ENCODE assay signal across 8 cellular contexts in the genomic region with DNA sequence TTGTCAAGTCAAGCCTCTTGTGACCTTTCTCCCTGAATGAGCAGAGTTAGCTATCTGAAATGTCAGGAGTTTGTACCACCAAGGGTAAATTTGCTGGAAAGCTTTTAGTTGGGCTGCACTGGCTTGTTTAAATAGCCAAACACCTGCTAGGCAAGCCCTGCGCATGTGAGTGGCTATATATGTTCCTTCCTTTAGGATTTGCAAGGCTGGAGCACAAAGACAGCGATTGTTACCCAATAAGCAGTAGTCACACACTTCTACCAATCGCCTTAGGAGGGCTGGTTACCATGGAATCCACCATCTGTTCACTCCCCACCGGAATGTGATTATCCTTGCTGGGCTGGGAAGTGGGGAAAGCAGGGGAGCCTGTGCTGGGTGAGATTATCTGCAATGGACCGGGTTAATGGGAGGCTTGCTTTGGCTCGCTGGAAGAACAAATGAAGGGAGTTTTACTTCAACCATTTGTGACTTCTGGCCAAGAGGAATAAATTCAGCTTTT.
DNase-seq lines count a peak whose midpoint lies in the region; ATAC-seq and TF ChIP-seq lines count a peak whose summit lies in the region.

No MANE protein-coding gene starts in this region.

- peaks cover 9 to 10% of the 10 kb centered on the region in 2 donors for H3K4me1 ChIP-seq in mucosa of rectum (ENCODE audit: control insufficient read depth in 2 of 2, insufficient read depth in 2 of 2, low read length in 2 of 2)

- H3K36me3 Mint-ChIP-seq in natural killer cell = no peaks in the 10 kb centered on the region

- H3K4me3 ChIP-seq in epithelial cell of proximal tubule (ENCODE audit: low read depth, low read length) (peak overlapping the region; percentile 11), mucosa of rectum (ENCODE audit: low read length in 2 of 2) (peak overlapping the region; percentile 8 to 20)

- peak overlapping the region in 1 of 2 donors; percentile 34 for H3K9ac ChIP-seq in mucosa of rectum (ENCODE audit: low read depth in 1 of 2, low read length in 2 of 2)

- intact Hi-C loops in natural killer cell (cut with micrococcal nuclease) = no loop called here

- H3K36me3 ChIP-seq in mucosa of rectum (ENCODE audit: control insufficient read depth in 2 of 2, insufficient read depth in 2 of 2, low read length in 2 of 2) = no peaks in the 10 kb centered on the region

- no peak for TF ChIP-seq CTCF in epithelial cell of proximal tubule (conservative IDR thresholded peaks at IDR 0.05; ENCODE audit: low read depth, low read length)
- TF ChIP-seq CTCF in natural killer cell (IDR thresholded peaks at IDR 0.05) = no peak

- ATAC-seq in natural killer cell = no peak

- H3K27ac Mint-ChIP-seq in natural killer cell = no peak overlapping the region

- peak; percentile 50 for DNase-seq in HCEC 1CT
- peak; percentile 96 for DNase-seq in NCI-H748 (lab: John Stamatoyannopoulos, UW; ENCODE audit: unreplicated experiment)
- DNase-seq in epithelial cell of proximal tubule (ENCODE audit: low read depth) = peak; percentile 52
- no peak for DNase-seq in UCSD-AML1 (lab: John Stamatoyannopoulos, UW; ENCODE audit: unreplicated experiment)
- DNase-seq in natural killer cell = no peak
- no peak for DNase-seq in activated naive CD4-positive, alpha-beta T cell treated with anti-CD3 and anti-CD28 coated beads, Interleukin-2, amount 50 U/mL, for 16 hours
- DNase-seq in HUDEP-2 (lab: John Stamatoyannopoulos, UW; ENCODE audit: unreplicated experiment in 76 of 76) = no peak

- H3K9me3 Mint-ChIP-seq in natural killer cell = no peaks in the 10 kb centered on the region

- no peaks in the 10 kb centered on the region for H3K27me3 Mint-ChIP-seq in natural killer cell (ENCODE audit: low read depth in 2 of 2)

- no peaks in the 10 kb centered on the region for H3K27me3 ChIP-seq in mucosa of rectum (ENCODE audit: control insufficient read depth in 2 of 2, insufficient read depth in 2 of 2, low read length in 2 of 2)

- H3K27ac ChIP-seq in mucosa of rectum (ENCODE audit: low read depth in 2 of 2, low read length in 2 of 2) = peak overlapping the region in 1 of 2 donors; percentile 32

- no peaks in the 10 kb centered on the region for H3K9me3 ChIP-seq in mucosa of rectum (ENCODE audit: control insufficient read depth in 2 of 2, low read length in 2 of 2)

- peaks cover 0 to 9% of the 10 kb centered on the region in 2 donors for H3K4me1 Mint-ChIP-seq in natural killer cell

- H3K4me3 Mint-ChIP-seq in natural killer cell = no peak overlapping the region

Comparison
In these comparisons a context has a peak if more than half of its experiments do, and no peak if none do; other contexts are left out.
1. DNase-seq: peak in HCEC 1CT (single experiment), NCI-H748 (single experiment) and epithelial cell of proximal tubule (single experiment); none in UCSD-AML1 (single experiment), natural killer cell (single experiment), activated naive CD4-positive, alpha-beta T cell treated with anti-CD3 and anti-CD28 coated beads, Interleukin-2, amount 50 U/mL, for 16 hours (single experiment) and HUDEP-2 (0 of 76).